2 cellular contexts compared by ENCODE assay signal in genomic region chr11:65427691-65428577, GRCh38.
A peak's percentile ranks its signal among the peaks of the same experiment; 100 is the strongest.
TF ChIP-seq lines count a peak whose summit lies in the region.

No MANE protein-coding gene starts in this region.

TF ChIP-seq in A549, 52 proteins besides CTCF, POLR2A, EP300 and RAD21:
- TF ChIP-seq CBX8 (IDR thresholded peaks at IDR 0.05) (no peak), TFCP2L1 (CRISPR knock-in tag; IDR thresholded peaks at IDR 0.05) (peak; percentile 98), GATA3 (IDR thresholded peaks at IDR 0.05; ENCODE audit: borderline replicate concordance) (peak; percentile 29; the same call in 1 of the 2 replicates), EHF (CRISPR knock-in tag; IDR thresholded peaks at IDR 0.05) (0 out of 2 replicates have a peak, but pooled peaks have one; percentile 7), PBX3 (IDR thresholded peaks at IDR 0.05) (peak; percentile 71; the same call in 1 of the 2 replicates), CHD4 (IDR thresholded peaks at IDR 0.05; ENCODE audit: borderline replicate concordance) (no peak), MYC (IDR thresholded peaks at IDR 0.05; ENCODE audit: borderline replicate concordance, low read length) (0 out of 2 replicates have a peak, but pooled peaks have one; percentile 61), FOSB (CRISPR knock-in tag; IDR thresholded peaks at IDR 0.05) (peak; percentile 99), TP53 (CRISPR knock-in tag; IDR thresholded peaks at IDR 0.05) (no peak; the same call in 1 of the 2 replicates), NPAS2 (CRISPR knock-in tag; IDR thresholded peaks at IDR 0.05; ENCODE audit: borderline replicate concordance) (peak; percentile 38), RFX5 (IDR thresholded peaks at IDR 0.05) (no peak), HMGXB4 (CRISPR knock-in tag; IDR thresholded peaks at IDR 0.05; ENCODE audit: borderline replicate concordance) (peak; percentile 24; the same call in 1 of the 2 replicates), ELK1 (IDR thresholded peaks at IDR 0.05; ENCODE audit: low read depth, low read length) (no peak), EHMT2 (IDR thresholded peaks at IDR 0.05; ENCODE audit: low read depth) (no peak), NFE2L2 (conservative IDR thresholded peaks at IDR 0.05; ENCODE audit: low read length) (no peak), ATOH8 (CRISPR knock-in tag; IDR thresholded peaks at IDR 0.05; ENCODE audit: low read depth) (peak; percentile 7; the same call in 1 of the 2 replicates), MAZ (IDR thresholded peaks at IDR 0.05; ENCODE audit: borderline replicate concordance, low read depth, low read length) (peak; percentile 1; the same call in 1 of the 2 replicates), RARB (CRISPR knock-in tag; IDR thresholded peaks at IDR 0.05) (peak; percentile 90), JUN (IDR thresholded peaks at IDR 0.05) (peak; percentile 71 to 75; a peak in 4 of 5 replicates), HOXB5 (CRISPR knock-in tag; IDR thresholded peaks at IDR 0.05) (no peak; the same call in 1 of the 2 replicates), POLR2AphosphoS2 (conservative IDR thresholded peaks at IDR 0.05; ENCODE audit: low read length) (peak; percentile 77), RCOR1 (IDR thresholded peaks at IDR 0.05; ENCODE audit: low read depth, low read length) (no peak), FOSL2 (IDR thresholded peaks at IDR 0.05) (no peak), FOSL2 (CRISPR knock-in tag; IDR thresholded peaks at IDR 0.05) (peak; percentile 41), ESRRA (IDR thresholded peaks at IDR 0.05; ENCODE audit: borderline replicate concordance, low read length) (no peak), ZC3H11A (IDR thresholded peaks at IDR 0.05) (no peak), FOXS1 (CRISPR knock-in tag; IDR thresholded peaks at IDR 0.05) (peak; percentile 61; the same call in 1 of the 2 replicates), HOXA7 (CRISPR knock-in tag; IDR thresholded peaks at IDR 0.05) (peak; percentile 99)

TF ChIP-seq in H1, 55 proteins besides CTCF, POLR2A, EP300 and RAD21:
- TF ChIP-seq SAP30 (IDR thresholded peaks at IDR 0.05; ENCODE audit: insufficient read depth, insufficient replicate concordance, low read length) (no peak), ATF3 (IDR thresholded peaks at IDR 0.05; ENCODE audit: insufficient read depth, low read depth, low read length) (no peak), POLR2AphosphoS5 (IDR thresholded peaks at IDR 0.05; ENCODE audit: low read depth, low read length) (peak; percentile 53; the same call in 1 of the 2 replicates), BACH1 (IDR thresholded peaks at IDR 0.05; ENCODE audit: low read length) (no peak), TCF12 (IDR thresholded peaks at IDR 0.05; ENCODE audit: low read depth, low read length) (no peak), POU5F1 (IDR thresholded peaks at IDR 0.05; ENCODE audit: low read depth, low read length) (no peak), TBP (IDR thresholded peaks at IDR 0.05; ENCODE audit: low read depth, low read length) (no peak)
